Comparison of ENCODE assay signal across 8 cellular contexts in genomic region chr6:44338228-44339122, GRCh38. TPM values are rescaled to one million over a fixed set of nuclear protein-coding genes. Genes with fewer than 3 reads are reported as not detected.
DNase-seq lines count a peak whose midpoint lies in the region.

No MANE protein-coding gene starts in this region.

- no peak overlapping the region for H3K4me3 Mint-ChIP-seq in activated T-helper 1 cell treated with anti-CD3 and anti-CD28 coated beads, Interleukin-12 subunit alpha, Interleukin-12 subunit beta, Interleukin-2, Interleukin-4 antibody, amounts not matched to agents 30 ng/mL and 10 ng/mL and 1 ng/mL, durations not matched to agents 14 hours and 24 hours and 36 hours

- peak overlapping the region; percentile 30 for H3K27ac ChIP-seq in temporal lobe (ENCODE audit: low read depth, low read length)

- no peaks in the 10 kb centered on the region for H3K9me3 Mint-ChIP-seq in activated T-helper 1 cell treated with anti-CD3 and anti-CD28 coated beads, Interleukin-12 subunit alpha, Interleukin-12 subunit beta, Interleukin-2, Interleukin-4 antibody, amounts not matched to agents 30 ng/mL and 10 ng/mL and 1 ng/mL, durations not matched to agents 14 hours and 24 hours and 36 hours

- peaks cover 32% of the 10 kb centered on the region for H3K27me3 Mint-ChIP-seq in activated T-helper 1 cell treated with anti-CD3 and anti-CD28 coated beads, Interleukin-12 subunit alpha, Interleukin-12 subunit beta, Interleukin-2, Interleukin-4 antibody, amounts not matched to agents 30 ng/mL and 10 ng/mL and 1 ng/mL, durations not matched to agents 14 hours and 24 hours and 36 hours (ENCODE audit: insufficient read depth)

- peak; percentile 69 for DNase-seq in AG08395 (ENCODE audit: low spot score)
- DNase-seq in GM19238 (ENCODE audit: insufficient read length, low spot score), result peak; percentile 38
- peak; percentile 68 for DNase-seq in M059J (ENCODE audit: low read depth)
- peak; percentile 68 for DNase-seq in RKO (ENCODE audit: low spot score)
- DNase-seq in activated T-helper 1 cell treated with anti-CD3 and anti-CD28 coated beads, Interleukin-12 subunit alpha, Interleukin-12 subunit beta, Interleukin-2, Interleukin-4 antibody, amounts not matched to agents 30 ng/mL and 10 ng/mL and 1 ng/mL, durations not matched to agents 14 hours and 24 hours and 36 hours (ENCODE audit: low spot score), result peak; percentile 55
- peak; percentile 34 for DNase-seq in fibroblast of the conjunctiva (ENCODE audit: low read depth)
- DNase-seq in occipital lobe (lab: John Stamatoyannopoulos, UW), result peak; percentile 22

- peaks cover 7% of the 10 kb centered on the region for H3K4me1 Mint-ChIP-seq in activated T-helper 1 cell treated with anti-CD3 and anti-CD28 coated beads, Interleukin-12 subunit alpha, Interleukin-12 subunit beta, Interleukin-2, Interleukin-4 antibody, amounts not matched to agents 30 ng/mL and 10 ng/mL and 1 ng/mL, durations not matched to agents 14 hours and 24 hours and 36 hours (ENCODE audit: low read depth)

- intact Hi-C loops in activated T-helper 1 cell treated with anti-CD3 and anti-CD28 coated beads, Interleukin-12 subunit alpha, Interleukin-12 subunit beta, Interleukin-2, Interleukin-4 antibody, amounts not matched to agents 30 ng/mL and 10 ng/mL and 1 ng/mL, durations not matched to agents 14 hours and 24 hours and 36 hours (cut with micrococcal nuclease), result loop anchor here (1.0 to 5.0 kb wide), 5 partner anchors 26 to 242 kb away; partner anchors contain the start of gene AARS2

- H3K27ac Mint-ChIP-seq in activated T-helper 1 cell treated with anti-CD3 and anti-CD28 coated beads, Interleukin-12 subunit alpha, Interleukin-12 subunit beta, Interleukin-2, Interleukin-4 antibody, amounts not matched to agents 30 ng/mL and 10 ng/mL and 1 ng/mL, durations not matched to agents 14 hours and 24 hours and 36 hours, result no peak overlapping the region

- no peaks in the 10 kb centered on the region for H3K36me3 Mint-ChIP-seq in activated T-helper 1 cell treated with anti-CD3 and anti-CD28 coated beads, Interleukin-12 subunit alpha, Interleukin-12 subunit beta, Interleukin-2, Interleukin-4 antibody, amounts not matched to agents 30 ng/mL and 10 ng/mL and 1 ng/mL, durations not matched to agents 14 hours and 24 hours and 36 hours (ENCODE audit: low read depth)

RNA-seq across cellular contexts. Expression of gene SPATS1, which starts 4.0 kb away (rescaled TPM):
- total RNA-seq in M059J (2014; rRNA removed; shearing (Covaris generic)), result not detected in 2 replicates
- total RNA-seq in activated T-helper 1 cell treated with anti-CD3 and anti-CD28 coated beads, Interleukin-12 subunit alpha, Interleukin-12 subunit beta, Interleukin-2, Interleukin-4 antibody, amounts not matched to agents 30 ng/mL and 10 ng/mL and 1 ng/mL, durations not matched to agents 14 hours and 24 hours and 36 hours, result not detected in 2 replicates
- 0.62 TPM for total RNA-seq in occipital lobe
- total RNA-seq in temporal lobe, result not detected

RNA-seq across cellular contexts. Expression of gene AARS2, which starts 25.3 kb away (rescaled TPM):
- total RNA-seq in M059J (2014; rRNA removed; shearing (Covaris generic)), result 7.3 and 19.0 TPM in 2 replicates
- total RNA-seq in activated T-helper 1 cell treated with anti-CD3 and anti-CD28 coated beads, Interleukin-12 subunit alpha, Interleukin-12 subunit beta, Interleukin-2, Interleukin-4 antibody, amounts not matched to agents 30 ng/mL and 10 ng/mL and 1 ng/mL, durations not matched to agents 14 hours and 24 hours and 36 hours, result 22.2 and 23.0 TPM in 2 replicates
- 14.5 TPM for total RNA-seq in occipital lobe
- total RNA-seq in temporal lobe, result 10.6 TPM

RNA-seq across cellular contexts. Expression of gene CDC5L, which starts 49.0 kb away (rescaled TPM):
- 35.3 and 49.7 TPM in 2 replicates for total RNA-seq in M059J (2014; rRNA removed; shearing (Covaris generic))
- total RNA-seq in activated T-helper 1 cell treated with anti-CD3 and anti-CD28 coated beads, Interleukin-12 subunit alpha, Interleukin-12 subunit beta, Interleukin-2, Interleukin-4 antibody, amounts not matched to agents 30 ng/mL and 10 ng/mL and 1 ng/mL, durations not matched to agents 14 hours and 24 hours and 36 hours, result 28.1 and 28.4 TPM in 2 replicates
- total RNA-seq in occipital lobe (55.7 TPM), temporal lobe (33.2 TPM)

Comparison
In these comparisons a context has a peak if more than half of its experiments do, and no peak if none do; other contexts are left out.
1. Peak in every context shown above with its lines: DNase-seq and H3K27ac ChIP-seq.